11 cellular contexts compared by ENCODE assay signal in genomic region chr7:77453531-77453930, GRCh38. TPM values are rescaled to one million over a fixed set of nuclear protein-coding genes. Genes with fewer than 3 reads are reported as not detected.
DNase-seq lines count a peak whose midpoint lies in the region; ATAC-seq and TF ChIP-seq lines count a peak whose summit lies in the region.
"Had no signal": no experiment of that assay in that cellular context is flagged by ENCODE, and none has a peak within 500 bp of the region (broad histone marks: within the 10 kb centered on the region; RNA-seq: fewer than 3 reads in every experiment).

No MANE protein-coding gene starts in this region.

- H3K4me3 ChIP-seq in MG63: no peak overlapping the region
- no peak overlapping the region for H3K4me3 ChIP-seq in brain microvascular endothelial cell (ENCODE audit: low read depth, low read length)
- H3K4me3 ChIP-seq in CD8-positive, alpha-beta memory T cell (ENCODE audit: low read length): no peak overlapping the region

- no peak overlapping the region for H3K4me3 Mint-ChIP-seq in CD8-positive, alpha-beta memory T cell
- H3K4me3 Mint-ChIP-seq: stimulated activated memory B cell treated with anti-CD40 and anti-IgM and Interleukin-4, amounts not matched to agents 10 μg/mL and 1 μg/mL and 100 μg/mL, for 72 hours had no signal

- peak overlapping the region in 1 of 8 donors; percentile 43 for H3K27ac Mint-ChIP-seq in CD8-positive, alpha-beta memory T cell
- H3K27ac Mint-ChIP-seq: stimulated activated memory B cell treated with anti-CD40 and anti-IgM and Interleukin-4, amounts not matched to agents 10 μg/mL and 1 μg/mL and 100 μg/mL, for 72 hours had no signal

- DNase-seq in MG63: peak; percentile 30
- peak; percentile 39 for DNase-seq in brain microvascular endothelial cell
- DNase-seq in inferior parietal cortex (ENCODE audit: extremely low spot score): peak; percentile 30
- DNase-seq in smooth muscle cell of the brain vasculature (ENCODE audit: low read depth, low spot score): peak; percentile 53
- no peak for DNase-seq in CD8-positive, alpha-beta memory T cell
- DNase-seq in NCI-H446 (lab: John Stamatoyannopoulos, UW): no peak
- DNase-seq: activated T-cell treated with anti-CD3 and anti-CD28 coated beads for 4 hours; DMS79 treated with DMSO at 0.1 percent for 48 hours; NK-92 treated with Interleukin-12 subunit alpha and Interleukin-12 subunit beta, amount 100 ng/mL, for 24 hours had no signal

- no peak overlapping the region for H3K27ac ChIP-seq in brain microvascular endothelial cell
- H3K27ac ChIP-seq in CD8-positive, alpha-beta memory T cell (ENCODE audit: low read depth, low read length): no peak overlapping the region

- H3K36me3 ChIP-seq in MG63: no peaks in the 10 kb centered on the region
- H3K36me3 ChIP-seq in brain microvascular endothelial cell (replicated peaks): no peaks in the 10 kb centered on the region
- H3K36me3 ChIP-seq in CD8-positive, alpha-beta memory T cell (ENCODE audit: insufficient read depth, low read length): no peaks in the 10 kb centered on the region

- peaks cover 0 to 9% (median 0%) of the 10 kb centered on the region in 3 donors for H3K36me3 Mint-ChIP-seq in CD8-positive, alpha-beta memory T cell
- H3K36me3 Mint-ChIP-seq: stimulated activated memory B cell treated with anti-CD40 and anti-IgM and Interleukin-4, amounts not matched to agents 10 μg/mL and 1 μg/mL and 100 μg/mL, for 72 hours had no signal

- no peaks in the 10 kb centered on the region for H3K9me3 Mint-ChIP-seq in CD8-positive, alpha-beta memory T cell
- H3K9me3 Mint-ChIP-seq: stimulated activated memory B cell treated with anti-CD40 and anti-IgM and Interleukin-4, amounts not matched to agents 10 μg/mL and 1 μg/mL and 100 μg/mL, for 72 hours had no signal

- no peaks in the 10 kb centered on the region for H3K4me1 ChIP-seq in CD8-positive, alpha-beta memory T cell (ENCODE audit: insufficient read depth, low read length)

- POLR2A ChIA-PET in CD8-positive, alpha-beta memory T cell (lab: Charles Lee): no interaction called here

- no peaks in the 10 kb centered on the region for H3K9me3 ChIP-seq in MG63
- no peaks in the 10 kb centered on the region for H3K9me3 ChIP-seq in CD8-positive, alpha-beta memory T cell (ENCODE audit: low read length)

- H3K27me3 ChIP-seq in MG63 (no peaks in the 10 kb centered on the region), brain microvascular endothelial cell (replicated peaks) (no peaks in the 10 kb centered on the region)
- peaks cover 4% of the 10 kb centered on the region for H3K27me3 ChIP-seq in CD8-positive, alpha-beta memory T cell (ENCODE audit: insufficient read depth, low read length, poor library complexity, severe bottlenecking)

- H3K27me3 Mint-ChIP-seq in CD8-positive, alpha-beta memory T cell: peaks cover 2 to 9% of the 10 kb centered on the region in 2 donors
- H3K27me3 Mint-ChIP-seq: stimulated activated memory B cell treated with anti-CD40 and anti-IgM and Interleukin-4, amounts not matched to agents 10 μg/mL and 1 μg/mL and 100 μg/mL, for 72 hours had no signal

- TF ChIP-seq CTCF in brain microvascular endothelial cell (IDR thresholded peaks at IDR 0.05; ENCODE audit: low read depth, low read length, missing control alignments): no peak

- in situ Hi-C loops in brain microvascular endothelial cell (cut with HindIII; ENCODE audit: low pct_ligation_motif_present, low sequenced_read_pairs): no loop called here

- ATAC-seq in GM18498 (IDR thresholded peaks at IDR 0.05; ENCODE audit: unreplicated experiment): no peak
- ATAC-seq: stimulated activated memory B cell treated with anti-CD40 and anti-IgM and Interleukin-4, amounts not matched to agents 10 μg/mL and 1 μg/mL and 100 μg/mL, for 72 hours had no signal

- H3K4me1 Mint-ChIP-seq in CD8-positive, alpha-beta memory T cell: peaks cover 0 to 3% (median 0%) of the 10 kb centered on the region in 3 donors

- CTCF ChIA-PET in CD8-positive, alpha-beta memory T cell (lab: Charles Lee): no interaction called here

RNA-seq across cellular contexts. Expression of gene GSAP, which starts 37.4 kb away (rescaled TPM):
- total RNA-seq in MG63 (2014; rRNA removed; shearing (Covaris generic); ENCODE audit: low replicate concordance): 0.74 and 2.3 TPM in 2 replicates
- 1 to 10 TPM; 2.0 to 2.9 TPM for total RNA-seq in CD8-positive, alpha-beta memory T cell
- polyA plus RNA-seq in CD8-positive, alpha-beta memory T cell: 11.9 TPM

Comparison
In these comparisons a context has a peak if more than half of its experiments do, and no peak if none do; other contexts are left out.
1. DNase-seq: peak in MG63 (single experiment), brain microvascular endothelial cell (single experiment), inferior parietal cortex (single experiment) and smooth muscle cell of the brain vasculature (single experiment); none in CD8-positive, alpha-beta memory T cell (0 of 5) and NCI-H446 (0 of 2).